In genomic region chr6:33708516-33709204, GRCh38 we compare ENCODE assay signal across 2 cellular contexts.
TF ChIP-seq lines count a peak whose summit lies in the region.

No MANE protein-coding gene starts in this region.

TF ChIP-seq in K562, 482 proteins besides CTCF, POLR2A, EP300 and RAD21:
- TF ChIP-seq FOXK1 (CRISPR knock-in tag; IDR thresholded peaks at IDR 0.05; ENCODE audit: borderline replicate concordance) = peak; percentile 65; the same call in 1 of the 2 replicates
- TF ChIP-seq RBM14 (IDR thresholded peaks at IDR 0.05; ENCODE audit: borderline replicate concordance, insufficient read depth, low read depth, low read length) = no peak
- TF ChIP-seq CREB5 (CRISPR knock-in tag; IDR thresholded peaks at IDR 0.05) = no peak
- TF ChIP-seq PRPF4 (IDR thresholded peaks at IDR 0.05; ENCODE audit: insufficient read depth, low read depth, low read length, poor library complexity, severe bottlenecking) = no peak

TF ChIP-seq in HEK293T, 16 proteins besides CTCF, POLR2A, EP300 and RAD21:
- no peak for TF ChIP-seq LEF1 (IDR thresholded peaks at IDR 0.05; ENCODE audit: borderline replicate concordance)
- no peak for TF ChIP-seq ZNF384 (IDR thresholded peaks at IDR 0.05)
- TF ChIP-seq ELF4 (IDR thresholded peaks at IDR 0.05) = no peak
- TF ChIP-seq FOXK2 (IDR thresholded peaks at IDR 0.05) = no peak
- TF ChIP-seq L3MBTL2 (conservative IDR thresholded peaks at IDR 0.05) = no peak
- TF ChIP-seq CTBP1 (IDR thresholded peaks at IDR 0.05; ENCODE audit: borderline replicate concordance) = no peak
- no peak for TF ChIP-seq FOXA1 (IDR thresholded peaks at IDR 0.05)
- no peak for TF ChIP-seq FOXM1 (IDR thresholded peaks at IDR 0.05; ENCODE audit: borderline replicate concordance)
- no peak for TF ChIP-seq NFRKB (IDR thresholded peaks at IDR 0.05)
- TF ChIP-seq PKNOX1 (IDR thresholded peaks at IDR 0.05) = no peak
- no peak for TF ChIP-seq BHLHE40 (IDR thresholded peaks at IDR 0.05; ENCODE audit: borderline replicate concordance)
- no peak for TF ChIP-seq TARDBP (IDR thresholded peaks at IDR 0.05)
- no peak for TF ChIP-seq HDGF (IDR thresholded peaks at IDR 0.05; ENCODE audit: borderline replicate concordance)
- TF ChIP-seq ARNT (IDR thresholded peaks at IDR 0.05) = no peak
- TF ChIP-seq SP1 (IDR thresholded peaks at IDR 0.05) = no peak
- TF ChIP-seq SUZ12 (IDR thresholded peaks at IDR 0.05) = no peak
TF ChIP-seq in HEK293T: peak in this region for 0.
